8 cellular contexts compared by ENCODE assay signal in genomic region chr10:28678687-28679457, GRCh38. TPM values are rescaled to one million over a fixed set of nuclear protein-coding genes. Genes with fewer than 3 reads are reported as not detected.
DNase-seq lines count a peak whose midpoint lies in the region; ATAC-seq and TF ChIP-seq lines count a peak whose summit lies in the region.

No MANE protein-coding gene starts in this region.

- peak overlapping the region; percentile 77 to 83 (median 82) for H3K27ac ChIP-seq in right lobe of liver
- peak overlapping the region; percentile 85 to 86 for H3K27ac ChIP-seq in uterus

- H3K4me3 ChIP-seq in right lobe of liver (peak overlapping the region; percentile 68 to 81 (median 81)), uterus (peak overlapping the region; percentile 81 to 83)

- peak; percentile 37 for DNase-seq in Caki2 (ENCODE audit: low read depth)
- DNase-seq in NCI-H2081 (lab: John Stamatoyannopoulos, UW): peak; percentile 23 to 78
- peak in 1 of 3 donors; percentile 37 for DNase-seq in right lobe of liver
- DNase-seq in uterus: no peak
- DNase-seq in central memory CD4-positive, alpha-beta T cell: no peak
- no peak for DNase-seq in GDM1 (lab: John Stamatoyannopoulos, UW)

- peak overlapping the region; percentile 89 to 96 (median 89) for H3K4me3 Mint-ChIP-seq in brain

- peaks cover 6% of the 10 kb centered on the region for H3K36me3 Mint-ChIP-seq in brain

- H3K4me1 ChIP-seq in right lobe of liver (peaks cover 0 to 16% (median 7%) of the 10 kb centered on the region in 4 donors), uterus (no peaks in the 10 kb centered on the region)

- H3K4me1 Mint-ChIP-seq in brain: peaks cover 43% of the 10 kb centered on the region

- H3K36me3 ChIP-seq in right lobe of liver (peaks cover 0 to 11% (median 0%) of the 10 kb centered on the region in 4 donors), uterus (no peaks in the 10 kb centered on the region)

- H3K9me3 ChIP-seq in right lobe of liver (no peaks in the 10 kb centered on the region), uterus (no peaks in the 10 kb centered on the region)

- WGBS in right lobe of liver (ENCODE audit: insufficient coverage, low coverage, low lambda C conversion rate, missing lambda C conversion rate): 5% methylated on average over 12 of the region's 12 CpGs

- H3K27me3 Mint-ChIP-seq in brain: peaks cover 77% of the 10 kb centered on the region

- H3K27me3 ChIP-seq in right lobe of liver: peaks cover 0 to 4% of the 10 kb centered on the region in 2 donors
- no peaks in the 10 kb centered on the region for H3K27me3 ChIP-seq in uterus

- TF ChIP-seq CTCF in brain (conservative IDR thresholded peaks at IDR 0.05) (no peak), right lobe of liver (IDR thresholded peaks at IDR 0.05) (no peak), uterus (IDR thresholded peaks at IDR 0.05) (no peak)

- no peaks in the 10 kb centered on the region for H3K9me3 Mint-ChIP-seq in brain

- peak in 2 of 4 donors; percentile 2 to 32 for ATAC-seq in right lobe of liver
- no peak for ATAC-seq in HG03159 (IDR thresholded peaks at IDR 0.05; ENCODE audit: unreplicated experiment)

- peak overlapping the region; percentile 51 to 94 (median 74) for H3K27ac Mint-ChIP-seq in brain

- in situ Hi-C loops in Caki2 (cut with HindIII; ENCODE audit: low pct_unique_long_range_greater_than_20kb, low sequenced_read_pairs): no loop called here

- intact Hi-C loops in right lobe of liver (cut with DNase I): no loop called here
- intact Hi-C loops in uterus (cut with DNase I; ENCODE audit: low total_unique reads): no loop called here

- no peak for TF ChIP-seq POLR2A in right lobe of liver (IDR thresholded peaks at IDR 0.05)
- TF ChIP-seq POLR2A in uterus (IDR thresholded peaks at IDR 0.05): no peak

RNA-seq across cellular contexts. Expression of gene BAMBI, which starts 1.6 kb away (rescaled TPM):
- 19.8 and 26.8 TPM in 2 replicates for total RNA-seq in Caki2 (2014; rRNA removed; shearing (Covaris generic); ENCODE audit: low replicate concordance)
- 71.5 TPM for polyA plus RNA-seq in brain (ENCODE audit: insufficient read depth, low read depth, low replicate concordance)
- total RNA-seq in right lobe of liver: 10 to 100 TPM in 2 of 6 experiments, 1 to 10 TPM in 4; 2.4 to 22.4 (median 7.2) TPM
- total RNA-seq in uterus: 10 to 100 TPM in 2 of 4 donors, 1 to 10 TPM in 2; 6.4 to 18.3 (median 14.0) TPM

Comparison
In these comparisons a context has a peak if more than half of its experiments do, and no peak if none do; other contexts are left out.
1. DNase-seq: peak in Caki2 (single experiment) and NCI-H2081 (2 of 2); none in uterus (0 of 2), central memory CD4-positive, alpha-beta T cell (single experiment) and GDM1 (single experiment).